In the genomic region with DNA sequence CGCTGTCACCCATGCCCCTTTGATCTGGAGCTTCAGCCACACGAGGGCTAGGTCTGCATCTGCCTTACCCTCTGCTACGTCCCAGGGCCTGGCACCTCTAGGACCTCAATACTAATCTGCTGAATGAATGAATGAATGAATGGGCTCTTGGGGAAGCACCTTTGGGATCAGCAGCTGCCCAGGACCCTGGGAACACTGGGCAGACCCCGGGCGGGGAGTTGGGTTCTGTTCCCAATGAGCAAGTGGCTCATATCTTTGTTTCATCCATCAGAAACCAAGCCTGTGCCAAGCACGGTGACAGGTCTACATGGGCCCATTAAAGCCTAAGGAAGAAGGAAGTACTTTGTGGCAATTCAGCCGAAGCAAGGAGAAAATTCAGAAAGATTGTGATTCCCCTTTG, we compare ENCODE assay signal across 19 cellular contexts. TPM values are rescaled to one million over a fixed set of nuclear protein-coding genes. Genes with fewer than 3 reads are reported as not detected.
"Had no signal": no experiment of that assay in that cellular context is flagged by ENCODE, and none has a peak within 500 bp of the region (broad histone marks: within the 10 kb centered on the region; RNA-seq: fewer than 3 reads in every experiment).

No MANE protein-coding gene starts in this region.

- H3K9me3 ChIP-seq: gastroesophageal sphincter, thoracic aorta had no signal

- H3K27ac ChIP-seq: brain microvascular endothelial cell, gastroesophageal sphincter, thoracic aorta had no signal

- H3K9me3 Mint-ChIP-seq: central memory CD8-positive, alpha-beta T cell; immature natural killer cell; natural killer cell; stimulated activated memory B cell treated with anti-CD40 and anti-IgM and Interleukin-4, amounts not matched to agents 10 μg/mL and 1 μg/mL and 100 μg/mL, for 72 hours had no signal

- FAIRE-seq: small intestine had no signal

- H3K36me3 ChIP-seq: brain microvascular endothelial cell, gastroesophageal sphincter, thoracic aorta had no signal

- H3K36me3 Mint-ChIP-seq: immature natural killer cell; natural killer cell; stimulated activated memory B cell treated with anti-CD40 and anti-IgM and Interleukin-4, amounts not matched to agents 10 μg/mL and 1 μg/mL and 100 μg/mL, for 72 hours had no signal

- DNase-seq: activated CD8-positive, alpha-beta memory T cell treated with anti-CD3 and anti-CD28 coated beads for 24 hours; activated CD8-positive, alpha-beta memory T cell treated with anti-CD3 and anti-CD28 coated beads, Interleukin-2, amount 50 U/mL, for 48 hours; activated naive CD4-positive, alpha-beta T cell treated with Interleukin-2 at 50 U/mL for 16 hours; brain microvascular endothelial cell; cortex of kidney; effector CD4-positive, alpha-beta T cell; immature natural killer cell; natural killer cell; small intestine; stimulated activated CD4-positive, alpha-beta T cell treated with anti-CD3 and anti-CD28 coated beads, Interleukin-4, amount 100 ng/mL, for 1 hour; T-helper 1 cell; T1000 had no signal

- ATAC-seq: activated CD4-positive, CD25-positive, alpha-beta regulatory T cell treated with anti-CD3 and anti-CD28 coated beads, Interleukin-2, amount 50 U/mL, for 24 hours; esophagus mucosa; gastroesophageal sphincter; natural killer cell; stimulated activated memory B cell treated with anti-CD40 and anti-IgM and Interleukin-4, amounts not matched to agents 10 μg/mL and 1 μg/mL and 100 μg/mL, for 72 hours had no signal

- H3K27ac Mint-ChIP-seq: immature natural killer cell; natural killer cell; progenitor cell of endocrine pancreas; stimulated activated memory B cell treated with anti-CD40 and anti-IgM and Interleukin-4, amounts not matched to agents 10 μg/mL and 1 μg/mL and 100 μg/mL, for 72 hours had no signal

- H3K4me3 Mint-ChIP-seq: central memory CD8-positive, alpha-beta T cell; immature natural killer cell; natural killer cell; stimulated activated memory B cell treated with anti-CD40 and anti-IgM and Interleukin-4, amounts not matched to agents 10 μg/mL and 1 μg/mL and 100 μg/mL, for 72 hours had no signal

- H3K4me3 ChIP-seq: gastroesophageal sphincter, thoracic aorta had no signal

RNA-seq across cellular contexts. Expression of a gene that starts 41.5 kb away (rescaled TPM):
- total RNA-seq: natural killer cell had no signal
- polyA plus RNA-seq: immature natural killer cell had no signal
